Comparison of ENCODE assay signal across 8 cellular contexts in the genomic region with DNA sequence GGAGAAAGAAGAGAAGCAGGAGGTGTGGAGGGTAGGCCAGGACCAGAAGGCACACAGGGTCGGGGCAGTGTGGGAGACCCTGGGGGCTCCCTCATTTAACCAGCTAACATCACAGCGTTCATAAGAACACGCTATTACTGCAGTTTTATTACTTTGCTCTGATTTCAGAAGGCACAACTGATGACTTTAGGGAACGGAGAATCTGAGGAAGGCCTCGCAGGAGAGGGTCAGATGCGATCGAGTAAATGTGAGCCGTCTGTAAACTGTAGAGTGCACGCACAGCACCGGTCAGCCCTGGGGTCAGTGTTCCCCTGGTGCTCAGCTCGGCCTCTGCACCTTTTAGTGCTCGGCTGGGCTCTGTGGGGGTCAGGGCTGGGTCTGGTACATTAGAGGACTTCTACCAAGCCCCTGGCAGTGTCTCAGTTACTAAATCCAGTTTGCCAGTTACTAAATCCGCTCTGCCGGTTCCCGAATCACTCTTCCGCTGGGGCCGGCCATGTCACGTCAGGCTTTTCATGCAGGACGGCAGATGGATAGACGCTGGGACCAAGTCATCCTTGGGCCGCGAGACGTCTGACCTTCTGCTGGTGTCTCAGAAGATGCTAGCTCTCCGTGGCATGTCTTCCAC.
A peak's percentile ranks its signal among the peaks of the same experiment; 100 is the strongest.
DNase-seq lines count a peak whose midpoint lies in the region; ATAC-seq and TF ChIP-seq lines count a peak whose summit lies in the region.
"Had no signal": no experiment of that assay in that cellular context is flagged by ENCODE, and none has a peak within 500 bp of the region (broad histone marks: within the 10 kb centered on the region; RNA-seq: fewer than 3 reads in every experiment).

No MANE protein-coding gene starts in this region.

- peaks cover 96% of the 10 kb centered on the region for H4K20me1 ChIP-seq in IMR-90 (ENCODE audit: insufficient read depth, low read length)

- peaks cover 2 to 15% (median 8%) of the 10 kb centered on the region in 3 donors for H3K27me3 Mint-ChIP-seq in immature natural killer cell (ENCODE audit: low read depth in 3 of 3)
- no peaks in the 10 kb centered on the region for H3K27me3 Mint-ChIP-seq in stimulated activated memory B cell treated with anti-CD40 and anti-IgM and Interleukin-4, amounts not matched to agents 10 μg/mL and 1 μg/mL and 100 μg/mL, for 72 hours

- H3K9me3 ChIP-seq in IMR-90 (ENCODE audit: control insufficient read depth, insufficient read depth, low read length), result no peaks in the 10 kb centered on the region

- peak overlapping the region; percentile 23; the same call in 1 of the 2 replicates for H3K27ac ChIP-seq in IMR-90 (ENCODE audit: insufficient read depth, low read length)
- H3K27ac ChIP-seq: VCaP had no signal

- WGBS in IMR-90 (ENCODE audit: extremely low coverage in 2 of 2, insufficient read length in 1 of 2), 2 experiments, result 95% methylated on average over 14 of the region's 24 CpGs; no CpG with 5 or more reads in 1 of the 2 experiments

- H3K9me3 Mint-ChIP-seq in activated naive CD4-positive, alpha-beta T cell treated with anti-CD3 and anti-CD28 coated beads, Interleukin-2, amount 50 U/mL, for 72 hours, result peaks cover 9 to 22% of the 10 kb centered on the region in 2 donors
- H3K9me3 Mint-ChIP-seq in immature natural killer cell, result no peaks in the 10 kb centered on the region
- peaks cover 13% of the 10 kb centered on the region for H3K9me3 Mint-ChIP-seq in stimulated activated memory B cell treated with anti-CD40 and anti-IgM and Interleukin-4, amounts not matched to agents 10 μg/mL and 1 μg/mL and 100 μg/mL, for 72 hours

- no peak overlapping the region for H3K4me3 ChIP-seq in IMR-90 (ENCODE audit: insufficient read depth, low read depth, low read length)

- no TSS peak for BruUV-seq in IMR-90 (replicated peaks; lab: Mats Ljungman, UMichigan)

- H3K36me3 ChIP-seq in IMR-90 (ENCODE audit: control insufficient read depth, insufficient read depth, low read length), result peaks cover 17% of the 10 kb centered on the region; the same call in 1 of the 2 replicates

- no peak overlapping the region for H2BK120ac ChIP-seq in IMR-90 (ENCODE audit: low read depth, low read length)

- in situ Hi-C loops in IMR-90 (cut with MboI; ENCODE audit: low sequenced_read_pairs), result no loop called here

- H3K4me2 ChIP-seq in IMR-90 (ENCODE audit: low read depth, low read length), result no peak overlapping the region

- no peak overlapping the region for H4K91ac ChIP-seq in IMR-90 (ENCODE audit: insufficient read depth, low read depth, low read length)

- peaks cover 89 to 92% of the 10 kb centered on the region in 2 donors for H3K4me1 Mint-ChIP-seq in immature natural killer cell
- peaks cover 95% of the 10 kb centered on the region for H3K4me1 Mint-ChIP-seq in stimulated activated memory B cell treated with anti-CD40 and anti-IgM and Interleukin-4, amounts not matched to agents 10 μg/mL and 1 μg/mL and 100 μg/mL, for 72 hours

- peak overlapping the region; percentile 89 for H2AK9ac ChIP-seq in IMR-90 (replicated peaks; ENCODE audit: low read depth, low read length, poor library complexity)

- TF ChIP-seq RAD21 in IMR-90 (IDR thresholded peaks at IDR 0.05; ENCODE audit: low read length), result no peak

- H3K18ac ChIP-seq in IMR-90 (ENCODE audit: low read depth, low read length), result no peak overlapping the region

- no peak overlapping the region; the same call in 1 of the 3 replicates for H2BK15ac ChIP-seq in IMR-90 (ENCODE audit: low read depth, low read length)

- H3K27ac Mint-ChIP-seq in activated naive CD4-positive, alpha-beta T cell treated with anti-CD3 and anti-CD28 coated beads, Interleukin-2, amount 50 U/mL, for 72 hours, result peak overlapping the region; percentile 86 to 95
- H3K27ac Mint-ChIP-seq in immature natural killer cell, result peak overlapping the region; percentile 72 to 98 (median 94)
- peak overlapping the region; percentile 95 for H3K27ac Mint-ChIP-seq in stimulated activated memory B cell treated with anti-CD40 and anti-IgM and Interleukin-4, amounts not matched to agents 10 μg/mL and 1 μg/mL and 100 μg/mL, for 72 hours

- no peak overlapping the region for H2AFZ ChIP-seq in IMR-90 (replicated peaks; ENCODE audit: low read length, poor library complexity)

- peak overlapping the region; percentile 24; the same call in 1 of the 2 replicates for H3K23ac ChIP-seq in IMR-90 (ENCODE audit: low read depth, low read length)

- dilution Hi-C loops in IMR-90 (cut with HindIII; ENCODE audit: low sequenced_read_pairs, unreplicated experiment), result no loop called here

- peak overlapping the region; percentile 78 to 89 (median 82) for H3K4me3 Mint-ChIP-seq in immature natural killer cell
- peak overlapping the region; percentile 76 for H3K4me3 Mint-ChIP-seq in stimulated activated memory B cell treated with anti-CD40 and anti-IgM and Interleukin-4, amounts not matched to agents 10 μg/mL and 1 μg/mL and 100 μg/mL, for 72 hours

- DNase-seq in IMR-90, result no peak
- DNase-seq in activated naive CD4-positive, alpha-beta T cell treated with anti-CD3 and anti-CD28 coated beads, Interleukin-2, amount 50 U/mL, for 72 hours (ENCODE audit: low spot score in 2 of 2), result no peak
- no peak for DNase-seq in immature natural killer cell
- no peak for DNase-seq in NCI-H2196 treated with DMSO at 0.1 percent for 48 hours (lab: John Stamatoyannopoulos, UW; ENCODE audit: unreplicated experiment)
- no peak for DNase-seq in HEK293T (ENCODE audit: extremely low spot score)

- no peak for TF ChIP-seq POLR2A in IMR-90 (IDR thresholded peaks at IDR 0.05; ENCODE audit: low read depth, low read length)

- H3K36me3 Mint-ChIP-seq in activated naive CD4-positive, alpha-beta T cell treated with anti-CD3 and anti-CD28 coated beads, Interleukin-2, amount 50 U/mL, for 72 hours, result peaks cover 28 to 61% of the 10 kb centered on the region in 2 donors
- H3K36me3 Mint-ChIP-seq in immature natural killer cell, result peaks cover 14 to 26% (median 25%) of the 10 kb centered on the region in 3 donors
- peaks cover 56% of the 10 kb centered on the region for H3K36me3 Mint-ChIP-seq in stimulated activated memory B cell treated with anti-CD40 and anti-IgM and Interleukin-4, amounts not matched to agents 10 μg/mL and 1 μg/mL and 100 μg/mL, for 72 hours

- ATAC-seq in IMR-90 (ENCODE audit: low read depth), result no peak
- ATAC-seq in activated naive CD4-positive, alpha-beta T cell treated with anti-CD3 and anti-CD28 coated beads, Interleukin-2, amount 50 U/mL, for 72 hours, result no peak
- ATAC-seq in stimulated activated memory B cell treated with anti-CD40 and anti-IgM and Interleukin-4, amounts not matched to agents 10 μg/mL and 1 μg/mL and 100 μg/mL, for 72 hours, result no peak
- ATAC-seq in SK-N-SH treated with all-trans-retinoic acid at 6 μM for 48 hours, result no peak

- CTCF ChIA-PET in IMR-90 (lab: Yijun Ruan, JAX), result interaction anchor here (1.4 kb wide), 1 partner anchor 37 kb away, joined by 6 read pairs; no protein-coding TSS in a partner anchor
- CTCF ChIA-PET in HEK293T (lab: Yijun Ruan, JAX), result no interaction called here

- H4K5ac ChIP-seq in IMR-90 (ENCODE audit: low read depth, low read length), result no peak overlapping the region

- H3K27me3 ChIP-seq in IMR-90 (ENCODE audit: control insufficient read depth, insufficient read depth, low read length), result no peaks in the 10 kb centered on the region

- POLR2A ChIA-PET in IMR-90 (lab: Charles Lee; ENCODE audit: unreplicated experiment) (interaction anchor here (0.6 kb wide), 1 partner anchor 84 kb away, joined by 3 read pairs; no protein-coding TSS in a partner anchor), HEK293T (lab: Yijun Ruan, JAX) (no interaction called here)

- intact Hi-C loops in IMR-90 (cut with micrococcal nuclease), result no loop called here

- peaks cover 44% of the 10 kb centered on the region for H3K9me1 ChIP-seq in IMR-90 (ENCODE audit: insufficient read depth, low read length)

- H3K14ac ChIP-seq in IMR-90 (replicated peaks; ENCODE audit: low read depth, low read length), result no peak overlapping the region

- H3K79me1 ChIP-seq in IMR-90 (ENCODE audit: low read depth in 1 of 2, low read length in 2 of 2), result peaks cover 39 to 93% of the 10 kb centered on the region in 2 experiments

- H2AK5ac ChIP-seq in IMR-90 (ENCODE audit: low read depth, low read length), result 0 out of 2 replicates have a peak overlapping the region, but pooled peaks have one; percentile 27

- H2BK5ac ChIP-seq in IMR-90 (ENCODE audit: low read depth, low read length, poor library complexity, severe bottlenecking), result no peak overlapping the region

- no peak overlapping the region for H3K56ac ChIP-seq in IMR-90 (ENCODE audit: extremely low read depth, insufficient read depth, low read length)

- H2BK20ac ChIP-seq in IMR-90 (ENCODE audit: low read depth, low read length), result no peak overlapping the region

- TF ChIP-seq CTCF in IMR-90 (conservative IDR thresholded peaks at IDR 0.05; ENCODE audit: low read depth, low read length), result no peak

- H4K8ac ChIP-seq in IMR-90 (ENCODE audit: low read depth in 2 of 2, low read length in 2 of 2), result no peak overlapping the region

- H3K4ac ChIP-seq in IMR-90 (ENCODE audit: low read depth, low read length), result peak overlapping the region; percentile 29

- H3K9ac ChIP-seq in IMR-90 (ENCODE audit: low read depth, low read length), result peak overlapping the region; percentile 25; the same call in 1 of the 2 replicates

- peaks cover 39% of the 10 kb centered on the region for H3K4me1 ChIP-seq in IMR-90 (ENCODE audit: control insufficient read depth, insufficient read depth, low read length)

TF ChIP-seq in IMR-90, 13 proteins besides CTCF, POLR2A, EP300 and RAD21 (continues in another document):
- no peak for TF ChIP-seq NFE2L2 (IDR thresholded peaks at IDR 0.05; ENCODE audit: low read depth, low read length)
- no peak for TF ChIP-seq MXI1 (IDR thresholded peaks at IDR 0.05; ENCODE audit: borderline replicate concordance, low read depth, low read length)
- TF ChIP-seq FOS (IDR thresholded peaks at IDR 0.05; ENCODE audit: low read depth, low read length), result no peak
- no peak for TF ChIP-seq MAZ (IDR thresholded peaks at IDR 0.05; ENCODE audit: borderline replicate concordance, low read depth, low read length)

TF ChIP-seq in HEK293T, 16 proteins besides CTCF, POLR2A, EP300 and RAD21 (continues in another document):
- TF ChIP-seq L3MBTL2 (conservative IDR thresholded peaks at IDR 0.05) (no peak), TARDBP (IDR thresholded peaks at IDR 0.05) (no peak), ZNF384 (IDR thresholded peaks at IDR 0.05) (no peak), SUZ12 (IDR thresholded peaks at IDR 0.05) (no peak), FOXK2 (IDR thresholded peaks at IDR 0.05) (no peak), SP1 (IDR thresholded peaks at IDR 0.05) (no peak), BHLHE40 (IDR thresholded peaks at IDR 0.05; ENCODE audit: borderline replicate concordance) (no peak), ARNT (IDR thresholded peaks at IDR 0.05) (no peak)

TF ChIP-seq in SK-N-SH treated with all-trans-retinoic acid at 6 μM for 48 hours, 23 proteins besides CTCF, POLR2A, EP300 and RAD21 (continues in another document):
- no peak for TF ChIP-seq ZFP30 (CRISPR knock-in tag; IDR thresholded peaks at IDR 0.05)
- TF ChIP-seq ZFP3 (CRISPR knock-in tag; IDR thresholded peaks at IDR 0.05), result no peak
- no peak for TF ChIP-seq RARB (CRISPR knock-in tag; IDR thresholded peaks at IDR 0.05)
